Comparison of ENCODE assay signal across 24 cellular contexts in genomic region chr11:79783833-79784232, GRCh38.
DNase-seq lines count a peak whose midpoint lies in the region; ATAC-seq, FAIRE-seq and TF ChIP-seq lines count a peak whose summit lies in the region.
"Had no signal": no experiment of that assay in that cellular context is flagged by ENCODE, and none has a peak within 500 bp of the region (broad histone marks: within the 10 kb centered on the region; RNA-seq: fewer than 3 reads in every experiment).

No MANE protein-coding gene starts in this region.

- H2BK15ac ChIP-seq in H1 (ENCODE audit: low read length) = no peak overlapping the region

- H2BK12ac ChIP-seq in H1 (ENCODE audit: low read depth, low read length) = no peak overlapping the region

- no peak overlapping the region for H2BK120ac ChIP-seq in H1 (replicated peaks; ENCODE audit: low read depth, low read length)

- H3K4me3 ChIP-seq in HepG2 (replicated peaks in 1 of 3; ENCODE audit: insufficient read depth in 1 of 3, low read depth in 2 of 3, low read length in 3 of 3) (no peak overlapping the region), right lobe of liver (no peak overlapping the region), MM.1S (ENCODE audit: low read length) (no peak overlapping the region), H1 (ENCODE audit: extremely low read depth in 1 of 4, insufficient read depth in 2 of 4, low read depth in 3 of 4, low read length in 4 of 4) (no peak overlapping the region), HAP-1 (no peak overlapping the region)
- H3K4me3 ChIP-seq: BLaER1 treated with 17β-estradiol and CSF1 and Interleukin-3, amounts not matched to agents 10 nM and 100 nM; GM12878 had no signal

- no peak for ATAC-seq in HepG2
- no peak for ATAC-seq in right lobe of liver
- ATAC-seq in GM18907 (IDR thresholded peaks at IDR 0.05; ENCODE audit: unreplicated experiment) = no peak
- ATAC-seq: GM12878 had no signal

- no peaks in the 10 kb centered on the region for H3K79me1 ChIP-seq in H1 (ENCODE audit: low read depth, low read length)

- H3K9me2 ChIP-seq in MM.1S (replicated peaks; ENCODE audit: insufficient read depth, low read length) = no peaks in the 10 kb centered on the region

- H3K79me2 ChIP-seq in HepG2 (ENCODE audit: insufficient read depth, low read length) (no peaks in the 10 kb centered on the region), MM.1S (ENCODE audit: low read length) (no peaks in the 10 kb centered on the region), H1 (ENCODE audit: control insufficient read depth in 1 of 2, insufficient read depth in 2 of 2, low read length in 2 of 2) (no peaks in the 10 kb centered on the region)

- no TSS peak for BruUV-seq in HepG2 (replicated peaks; lab: Mats Ljungman, UMichigan)

- intact Hi-C loops in HepG2 (cut with micrococcal nuclease; ENCODE audit: unreplicated experiment) (no loop called here), right lobe of liver (cut with DNase I) (no loop called here)

- POLR2A ChIA-PET in HepG2 (lab: Yijun Ruan, JAX) = no interaction called here
- POLR2A ChIA-PET in H1 (lab: Charles Lee; ENCODE audit: partially characterized antibody) = no interaction called here

- no peak overlapping the region for H3K23ac ChIP-seq in H1 (ENCODE audit: insufficient read length)

- no peak overlapping the region for H3K56ac ChIP-seq in H1 (replicated peaks; ENCODE audit: insufficient read length, low read depth, low read length)

- in situ Hi-C loops in HepG2 (cut with HindIII; ENCODE audit: extremely low pct_ligation_motif_present, low pct_unique_long_range_greater_than_20kb) (no loop called here), HAP-1 (cut with MboI; ENCODE audit: low sequenced_read_pairs) (no loop called here)

- H3K27ac ChIP-seq in HepG2 (ENCODE audit: extremely low read length, insufficient read depth, low read length) (no peak overlapping the region), right lobe of liver (no peak overlapping the region), MM.1S (ENCODE audit: low read length) (no peak overlapping the region), H1 (ENCODE audit: low read depth, low read length) (no peak overlapping the region)
- H3K27ac ChIP-seq: 22Rv1; BLaER1 treated with 17β-estradiol and CSF1 and Interleukin-3, amounts not matched to agents 10 nM and 100 nM had no signal

- H3K4ac ChIP-seq in H1 (replicated peaks; ENCODE audit: insufficient read length, low read depth, low read length) = no peak overlapping the region

- no peaks in the 10 kb centered on the region; the same call in 1 of the 2 replicates for H3K9me3 ChIP-seq in HepG2 (ENCODE audit: low read length)
- no peaks in the 10 kb centered on the region for H3K9me3 ChIP-seq in right lobe of liver
- no peaks in the 10 kb centered on the region for H3K9me3 ChIP-seq in MM.1S (replicated peaks; ENCODE audit: insufficient read depth, low read length)
- H3K9me3 ChIP-seq in H1 (ENCODE audit: insufficient read depth in 2 of 2, low read depth in 1 of 2, low read length in 1 of 2) = no peaks in the 10 kb centered on the region
- H3K9me3 ChIP-seq in HAP-1 = no peaks in the 10 kb centered on the region
- H3K9me3 ChIP-seq: BE2C; BLaER1 treated with 17β-estradiol and CSF1 and Interleukin-3, amounts not matched to agents 10 nM and 100 nM had no signal

- no peak overlapping the region for H2BK5ac ChIP-seq in H1 (ENCODE audit: low read depth, low read length)

- no peaks in the 10 kb centered on the region for H4K20me1 ChIP-seq in HepG2 (ENCODE audit: insufficient read depth, low read length)
- H4K20me1 ChIP-seq in MM.1S (ENCODE audit: insufficient read depth, low read length) = no peaks in the 10 kb centered on the region
- no peaks in the 10 kb centered on the region for H4K20me1 ChIP-seq in H1 (replicated peaks in 1 of 2; ENCODE audit: control insufficient read depth in 1 of 2, insufficient read depth in 2 of 2, low read length in 2 of 2)
- H4K20me1 ChIP-seq: BLaER1 treated with 17β-estradiol and CSF1 and Interleukin-3, amounts not matched to agents 10 nM and 100 nM had no signal

- FAIRE-seq in HepG2 (lab: Jason Lieb, UNC) (no peak), H1 (lab: Jason Lieb, UNC) (no peak)
- FAIRE-seq: A204.1, D721Med, GM12878, H54 had no signal

- no peak for TF ChIP-seq POLR2A in HepG2 (IDR thresholded peaks at IDR 0.05; ENCODE audit: insufficient read depth in 1 of 2, low read depth in 2 of 2, low read length in 2 of 2)
- no peak for TF ChIP-seq POLR2A in right lobe of liver (IDR thresholded peaks at IDR 0.05)
- TF ChIP-seq POLR2A in H1 (IDR thresholded peaks at IDR 0.05; ENCODE audit: control extremely low read depth in 1 of 2, low read depth in 2 of 2, low read length in 2 of 2) = no peak

- H4K5ac ChIP-seq in H1 (ENCODE audit: insufficient read length, low read depth, low read length) = no peak overlapping the region

- H3K4me2 ChIP-seq in HepG2 (ENCODE audit: low read depth, low read length) = no peak overlapping the region
- H3K4me2 ChIP-seq in MM.1S (ENCODE audit: low read depth, low read length) = peak overlapping the region; percentile 1; the same call in 1 of the 2 replicates
- H3K4me2 ChIP-seq in H1 (ENCODE audit: insufficient read depth in 1 of 2, low read depth in 2 of 2, low read length in 2 of 2) = no peak overlapping the region
- H3K4me2 ChIP-seq: BLaER1 treated with 17β-estradiol and CSF1 and Interleukin-3, amounts not matched to agents 10 nM and 100 nM had no signal

- TF ChIP-seq RAD21 in HepG2 (CRISPR knock-in tag; IDR thresholded peaks at IDR 0.05) (no peak), H1 (IDR thresholded peaks at IDR 0.05 in 1 of 2, conservative IDR thresholded peaks at IDR 0.05 in 1 of 2; ENCODE audit: low read depth in 2 of 2, low read length in 2 of 2) (no peak)

- WGBS in HepG2 (ENCODE audit: low lambda C conversion rate) = 18% methylated on average over 4 of the region's 4 CpGs
- WGBS in right lobe of liver (ENCODE audit: insufficient coverage, low coverage, low lambda C conversion rate, missing lambda C conversion rate) = 54% methylated on average over 4 of the region's 4 CpGs
- WGBS in H1 (ENCODE audit: extremely low coverage in 1 of 2, insufficient coverage in 1 of 2, insufficient read length in 1 of 2, insufficient replicate concordance in 2 of 2, low coverage in 1 of 2, low lambda C conversion rate in 2 of 2, missing lambda C conversion rate in 1 of 2), 2 experiments = 87% methylated on average over 4 of the region's 4 CpGs; no CpG with 5 or more reads in 1 of the 2 experiments

- TF ChIP-seq CTCF in HepG2 (CRISPR knock-in tag; IDR thresholded peaks at IDR 0.05) (no peak), right lobe of liver (IDR thresholded peaks at IDR 0.05) (no peak), MM.1S (IDR thresholded peaks at IDR 0.05; ENCODE audit: low read length) (no peak), H1 (IDR thresholded peaks at IDR 0.05; ENCODE audit: control extremely low read depth in 1 of 3, insufficient read depth in 1 of 3, low read depth in 1 of 3, low read length in 3 of 3) (no peak)

- H3K36me3 ChIP-seq in HepG2 (replicated peaks in 1 of 2; ENCODE audit: control insufficient read depth in 1 of 2, insufficient read depth in 2 of 2, low read length in 2 of 2) (no peaks in the 10 kb centered on the region), right lobe of liver (no peaks in the 10 kb centered on the region), MM.1S (replicated peaks; ENCODE audit: insufficient read depth, low read length) (no peaks in the 10 kb centered on the region), H1 (ENCODE audit: control insufficient read depth in 2 of 4, insufficient read depth in 4 of 4, low read length in 3 of 4) (no peaks in the 10 kb centered on the region), HAP-1 (replicated peaks) (no peaks in the 10 kb centered on the region)
- H3K36me3 ChIP-seq: BE2C; BLaER1 treated with 17β-estradiol and CSF1 and Interleukin-3, amounts not matched to agents 10 nM and 100 nM had no signal

- no peaks in the 10 kb centered on the region for H3K4me1 ChIP-seq in HepG2 (ENCODE audit: insufficient read depth, low read length)
- H3K4me1 ChIP-seq in right lobe of liver = no peaks in the 10 kb centered on the region
- no peaks in the 10 kb centered on the region for H3K4me1 ChIP-seq in MM.1S (ENCODE audit: low read length)
- H3K4me1 ChIP-seq in H1 (replicated peaks in 1 of 4; ENCODE audit: control insufficient read depth in 3 of 4, insufficient read depth in 4 of 4, low read length in 3 of 4) = no peaks in the 10 kb centered on the region
- no peaks in the 10 kb centered on the region for H3K4me1 ChIP-seq in HAP-1
- H3K4me1 ChIP-seq: BE2C; BLaER1 treated with 17β-estradiol and CSF1 and Interleukin-3, amounts not matched to agents 10 nM and 100 nM had no signal

- no peak overlapping the region for H2AFZ ChIP-seq in HepG2 (ENCODE audit: low read length)
- no peak overlapping the region for H2AFZ ChIP-seq in MM.1S (ENCODE audit: low read length)
- no peak overlapping the region for H2AFZ ChIP-seq in H1 (ENCODE audit: low read length)

- no peak for DNase-seq in HepG2 (ENCODE audit: low spot score)
- no peak for DNase-seq in right lobe of liver
- peak; percentile 47 for DNase-seq in MM.1S
- DNase-seq in H1 (ENCODE audit: low read depth in 1 of 2, low spot score in 2 of 2) = no peak
- no peak for DNase-seq in stimulated activated CD4-positive, alpha-beta T cell treated with anti-CD3 and anti-CD28 coated beads, Interleukin-4, amount 100 ng/mL, for 1 hour
- DNase-seq in HAP-1 (ENCODE audit: low spot score in 2 of 2) = no peak
- no peak for DNase-seq in NCI-H2196 treated with DMSO at 0.1 percent for 48 hours (lab: John Stamatoyannopoulos, UW; ENCODE audit: unreplicated experiment)
- DNase-seq: ACHN; AML-193; BE2C; CD4-positive, alpha-beta T cell; CD8-positive, alpha-beta memory T cell; DMS 273 treated with DMSO at 0.1 percent for 48 hours; DMS79; EL; GDM1; HCEC 1CT had no signal

- no peak overlapping the region for H2BK20ac ChIP-seq in H1 (ENCODE audit: low read length)

- no peaks in the 10 kb centered on the region for H3K23me2 ChIP-seq in H1 (ENCODE audit: low read depth, low read length)

- H2AK5ac ChIP-seq in H1 (ENCODE audit: low read depth, low read length) = no peak overlapping the region

- H3K9ac ChIP-seq in HepG2 (ENCODE audit: insufficient read depth, low read depth, low read length) (no peak overlapping the region), MM.1S (ENCODE audit: low read length) (no peak overlapping the region), H1 (replicated peaks in 1 of 4; ENCODE audit: extremely low read depth in 1 of 4, low read depth in 3 of 4, low read length in 3 of 4) (no peak overlapping the region)
- H3K9ac ChIP-seq: BLaER1 treated with 17β-estradiol and CSF1 and Interleukin-3, amounts not matched to agents 10 nM and 100 nM had no signal

- H3F3A ChIP-seq in MM.1S (ENCODE audit: insufficient read depth, low read length) = no peaks in the 10 kb centered on the region

- no peak for TF ChIP-seq EP300 in HepG2 (IDR thresholded peaks at IDR 0.05; ENCODE audit: low read depth in 2 of 2, low read length in 2 of 2)
- no peak for TF ChIP-seq EP300 in HepG2 (CRISPR knock-in tag; IDR thresholded peaks at IDR 0.05; ENCODE audit: borderline replicate concordance)
- no peak for TF ChIP-seq EP300 in H1 (IDR thresholded peaks at IDR 0.05; ENCODE audit: borderline replicate concordance in 1 of 2, low read depth in 2 of 2, low read length in 2 of 2)

- H3K14ac ChIP-seq in H1 (ENCODE audit: insufficient read length) = no peak overlapping the region

- no peak overlapping the region for H3K18ac ChIP-seq in H1 (ENCODE audit: extremely low read depth, low read length)

- CTCF ChIA-PET in HepG2 (lab: Yijun Ruan, JAX; ENCODE audit: low intra/inter-chr PET ratio, low total read pairs) = no interaction called here
- CTCF ChIA-PET in H1 (lab: Charles Lee; ENCODE audit: partially characterized antibody) = interaction anchor here (0.7 to 1.2 kb wide), 4 partner anchors 11 to 546 kb away, joined by 3 read pairs; no protein-coding TSS in a partner anchor

- no peak overlapping the region for H4K8ac ChIP-seq in H1 (ENCODE audit: extremely low read depth, insufficient read depth, low read length)

- H4K91ac ChIP-seq in H1 (replicated peaks; ENCODE audit: insufficient read length, low read length) = no peak overlapping the region

- no peaks in the 10 kb centered on the region for H3K27me3 ChIP-seq in HepG2 (ENCODE audit: control insufficient read depth in 1 of 2, insufficient read depth in 2 of 2, low read length in 2 of 2)
- no peaks in the 10 kb centered on the region for H3K27me3 ChIP-seq in right lobe of liver
- H3K27me3 ChIP-seq in MM.1S (replicated peaks; ENCODE audit: insufficient read depth, low read length) = 0 out of 2 replicates have a peak, but pooled peaks cover 3% of the 10 kb centered on the region
- no peaks in the 10 kb centered on the region for H3K27me3 ChIP-seq in H1 (replicated peaks in 1 of 4; ENCODE audit: control insufficient read depth in 3 of 4, extremely low read depth in 1 of 4, insufficient read depth in 3 of 4, low read length in 3 of 4)
- H3K27me3 ChIP-seq in HAP-1 (ENCODE audit: low read depth) = no peaks in the 10 kb centered on the region; the same call in 1 of the 2 replicates
- H3K27me3 ChIP-seq: BE2C; BLaER1 treated with 17β-estradiol and CSF1 and Interleukin-3, amounts not matched to agents 10 nM and 100 nM had no signal

Comparison
In these comparisons a context has a peak if more than half of its experiments do, and no peak if none do; other contexts are left out.
1. Of the 41 proteins assayed by ChIP-seq in both HepG2 and H1: peak only in HepG2: none; only in H1: none; in both: MAFK; in neither: 40.